ENCODE assay signal across 13 cellular contexts in genomic region chr19:50720921-50721291, GRCh38. TPM values are rescaled to one million over a fixed set of nuclear protein-coding genes. Genes with fewer than 3 reads are reported as not detected.
A peak's percentile ranks its signal among the peaks of the same experiment; 100 is the strongest.
DNase-seq lines count a peak whose midpoint lies in the region; TF ChIP-seq lines count a peak whose summit lies in the region.
"Had no signal": no experiment of that assay in that cellular context is flagged by ENCODE, and none has a peak within 500 bp of the region (broad histone marks: within the 10 kb centered on the region; RNA-seq: fewer than 3 reads in every experiment).

No MANE protein-coding gene starts in this region.

- no peak overlapping the region for H3K4me3 ChIP-seq in parathyroid adenoma (ENCODE audit: low read depth, low read length)
- H3K4me3 ChIP-seq: prostate gland, uterus had no signal

- peak overlapping the region; percentile 83 for H2AFZ ChIP-seq in parathyroid adenoma

- H3K4me1 ChIP-seq in parathyroid adenoma, result peaks cover 4% of the 10 kb centered on the region

- no peaks in the 10 kb centered on the region for H3K27me3 ChIP-seq in parathyroid adenoma (ENCODE audit: control insufficient read depth, insufficient read depth, low read length)
- H3K27me3 ChIP-seq: uterus had no signal

- TF ChIP-seq CTCF in parathyroid adenoma (IDR thresholded peaks at IDR 0.05), result no peak

- no peaks in the 10 kb centered on the region for H3K79me2 ChIP-seq in parathyroid adenoma

- no peak overlapping the region for H3K4me2 ChIP-seq in parathyroid adenoma (ENCODE audit: low read length)

- H3K9me3 ChIP-seq in parathyroid adenoma (ENCODE audit: control insufficient read depth, low read length), result no peaks in the 10 kb centered on the region
- H3K9me3 ChIP-seq: prostate gland, uterus had no signal

- H3K36me3 ChIP-seq in parathyroid adenoma (ENCODE audit: control insufficient read depth, insufficient read depth, low read length), result no peaks in the 10 kb centered on the region
- H3K36me3 ChIP-seq: prostate gland, uterus had no signal

- H3K9ac ChIP-seq in parathyroid adenoma, result no peak overlapping the region

- DNase-seq in SKM-1 treated with dmso at 0.1 percent for 144 hours (lab: John Stamatoyannopoulos, UW; ENCODE audit: unreplicated experiment) (peak; percentile 25), SKM-1 (lab: John Stamatoyannopoulos, UW; ENCODE audit: unreplicated experiment) (no peak), NOMO-1 treated with DMSO at 0.1 percent for 48 hours (lab: John Stamatoyannopoulos, UW; ENCODE audit: unreplicated experiment) (peak; percentile 59), epidermal melanocyte (ENCODE audit: insufficient read length, low spot score) (peak; percentile 15), SHP77 (lab: John Stamatoyannopoulos, UW) (no peak), NCI-H1436 treated with DMSO at 0.1 percent for 48 hours (lab: John Stamatoyannopoulos, UW) (no peak), ureter (ENCODE audit: low spot score) (no peak)
- DNase-seq: activated T-cell treated with anti-CD3 and anti-CD28 coated beads, Interleukin-2, amount 50 U/mL, for 48 hours; NCI-H226; uterus had no signal

- H3K27ac ChIP-seq in parathyroid adenoma, result peak overlapping the region; percentile 57
- H3K27ac ChIP-seq: HL-60, prostate gland, uterus had no signal

RNA-seq across cellular contexts. Expression of gene SHANK1, which starts 1.3 kb away (rescaled TPM):
- total RNA-seq in ureter, result 0.29 TPM

RNA-seq across cellular contexts. Expression of gene CLEC11A, which starts 2.3 kb away (rescaled TPM):
- total RNA-seq in ureter, result 8.1 TPM

RNA-seq across cellular contexts. Expression of gene GPR32, which starts 49.4 kb away (rescaled TPM):
- not detected for total RNA-seq in ureter
- total RNA-seq: prostate gland, uterus had no signal

Comparison
In these comparisons a context has a peak if more than half of its experiments do, and no peak if none do; other contexts are left out.
1. DNase-seq: peak in SKM-1 treated with dmso at 0.1 percent for 144 hours (single experiment), NOMO-1 treated with DMSO at 0.1 percent for 48 hours (single experiment) and epidermal melanocyte (single experiment); none in SKM-1 (single experiment), SHP77 (0 of 2), NCI-H1436 treated with DMSO at 0.1 percent for 48 hours (single experiment) and ureter (single experiment).